Comparison of ENCODE assay signal across 21 cellular contexts in genomic region chr15:33492434-33493052, GRCh38.
DNase-seq lines count a peak whose midpoint lies in the region; ATAC-seq, FAIRE-seq and TF ChIP-seq lines count a peak whose summit lies in the region.
"Had no signal": no experiment of that assay in that cellular context is flagged by ENCODE, and none has a peak within 500 bp of the region (broad histone marks: within the 10 kb centered on the region; RNA-seq: fewer than 3 reads in every experiment).

No MANE protein-coding gene starts in this region.

- no peak for FAIRE-seq in GM12891 (lab: Jason Lieb, UNC)
- FAIRE-seq: G401.6 had no signal

- H3K27me3 ChIP-seq in right cardiac atrium (ENCODE audit: control insufficient read depth, insufficient read depth) (no peaks in the 10 kb centered on the region), gastrocnemius medialis (no peaks in the 10 kb centered on the region)
- H3K27me3 ChIP-seq: BE2C, MG63 had no signal

- ATAC-seq in Right ventricle myocardium superior (ENCODE audit: poor library complexity) = peak; percentile 39
- ATAC-seq in right cardiac atrium = peak; percentile 57 to 80
- peak; percentile 82 for ATAC-seq in sciatic nerve
- no peak for ATAC-seq in gastrocnemius medialis
- ATAC-seq in GM19351 (IDR thresholded peaks at IDR 0.05; ENCODE audit: unreplicated experiment) = no peak
- ATAC-seq: HCT116 had no signal

- H3K4me3 ChIP-seq in coronary artery (peak overlapping the region; percentile 14), right cardiac atrium (ENCODE audit: low read length) (no peak overlapping the region), gastrocnemius medialis (no peak overlapping the region)
- H3K4me3 ChIP-seq: MG63 had no signal

- peaks cover 2% of the 10 kb centered on the region for H3K4me1 ChIP-seq in right cardiac atrium (ENCODE audit: control insufficient read depth, insufficient read depth, low read length)
- H3K4me1 ChIP-seq in gastrocnemius medialis = no peaks in the 10 kb centered on the region
- H3K4me1 ChIP-seq: BE2C had no signal

- WGBS in right cardiac atrium = 43% methylated on average over 6 of the region's 6 CpGs

- TF ChIP-seq CTCF in coronary artery (IDR thresholded peaks at IDR 0.05) = no peak
- no peak for TF ChIP-seq CTCF in gastrocnemius medialis (IDR thresholded peaks at IDR 0.05 in 4 of 5, conservative IDR thresholded peaks at IDR 0.05 in 1 of 5)

- H3K27ac ChIP-seq in coronary artery (peak overlapping the region in 1 of 2 donors; percentile 22), right cardiac atrium (ENCODE audit: low read length) (no peak overlapping the region), gastrocnemius medialis (no peak overlapping the region)

- TF ChIP-seq POLR2A in gastrocnemius medialis (IDR thresholded peaks at IDR 0.05) (no peak), GM12891 (IDR thresholded peaks at IDR 0.05; ENCODE audit: low read depth, low read length) (no peak)

- H3K36me3 ChIP-seq in gastrocnemius medialis = no peaks in the 10 kb centered on the region
- H3K36me3 ChIP-seq: BE2C, MG63 had no signal

- DNase-seq in Right ventricle myocardium superior (no peak), cardiac septum (ENCODE audit: low spot score) (no peak), coronary artery (ENCODE audit: low spot score) (no peak), right cardiac atrium (peak in 1 of 3 donors; percentile 30), sciatic nerve (ENCODE audit: low spot score) (no peak), gastrocnemius medialis (no peak), GM12891 (ENCODE audit: insufficient read length, low spot score) (no peak)
- DNase-seq: BE2C; CD4-positive, CD25-positive, alpha-beta regulatory T cell; COR-L47; DMS 273 treated with DMSO at 0.1 percent for 48 hours; Karpas-422; MG63; NCI-H1048; NCI-H1436; NCI-H1930; NCI-H526 treated with DMSO at 0.1 percent for 48 hours; SIG-M5 had no signal

- intact Hi-C loops in Right ventricle myocardium superior (cut with DNase I) = no loop called here
- intact Hi-C loops in cardiac septum (cut with DNase I) = no loop called here
- intact Hi-C loops in right cardiac atrium (cut with DNase I) = no loop called here
- intact Hi-C loops in sciatic nerve (cut with DNase I) = no loop called here
- intact Hi-C loops in gastrocnemius medialis (cut with DNase I; ENCODE audit: low total_unique reads) = no loop called here

- H3K9me3 ChIP-seq in right cardiac atrium (ENCODE audit: control insufficient read depth, low read length) (no peaks in the 10 kb centered on the region), gastrocnemius medialis (no peaks in the 10 kb centered on the region)
- H3K9me3 ChIP-seq: BE2C, MG63 had no signal

- in situ Hi-C loops in gastrocnemius medialis (cut with MboI; ENCODE audit: low sequenced_read_pairs in 4 of 4) = no loop called here

TF ChIP-seq in GM12891, 5 proteins besides CTCF, POLR2A, EP300 and RAD21:
- TF ChIP-seq POLR2AphosphoS5 (IDR thresholded peaks at IDR 0.05; ENCODE audit: low read depth, low read length) (no peak), SPI1 (IDR thresholded peaks at IDR 0.05; ENCODE audit: low read depth, low read length) (no peak), TAF1 (IDR thresholded peaks at IDR 0.05; ENCODE audit: low read depth, low read length) (no peak), POU2F2 (IDR thresholded peaks at IDR 0.05; ENCODE audit: low read depth, low read length) (no peak)

Comparison
In these comparisons a context has a peak if more than half of its experiments do, and no peak if none do; other contexts are left out.
1. ATAC-seq: peak in Right ventricle myocardium superior (single experiment), right cardiac atrium (2 of 2) and sciatic nerve (single experiment); none in gastrocnemius medialis (0 of 2) and GM19351 (single experiment).